14 cellular contexts compared by ENCODE assay signal in the genomic region with DNA sequence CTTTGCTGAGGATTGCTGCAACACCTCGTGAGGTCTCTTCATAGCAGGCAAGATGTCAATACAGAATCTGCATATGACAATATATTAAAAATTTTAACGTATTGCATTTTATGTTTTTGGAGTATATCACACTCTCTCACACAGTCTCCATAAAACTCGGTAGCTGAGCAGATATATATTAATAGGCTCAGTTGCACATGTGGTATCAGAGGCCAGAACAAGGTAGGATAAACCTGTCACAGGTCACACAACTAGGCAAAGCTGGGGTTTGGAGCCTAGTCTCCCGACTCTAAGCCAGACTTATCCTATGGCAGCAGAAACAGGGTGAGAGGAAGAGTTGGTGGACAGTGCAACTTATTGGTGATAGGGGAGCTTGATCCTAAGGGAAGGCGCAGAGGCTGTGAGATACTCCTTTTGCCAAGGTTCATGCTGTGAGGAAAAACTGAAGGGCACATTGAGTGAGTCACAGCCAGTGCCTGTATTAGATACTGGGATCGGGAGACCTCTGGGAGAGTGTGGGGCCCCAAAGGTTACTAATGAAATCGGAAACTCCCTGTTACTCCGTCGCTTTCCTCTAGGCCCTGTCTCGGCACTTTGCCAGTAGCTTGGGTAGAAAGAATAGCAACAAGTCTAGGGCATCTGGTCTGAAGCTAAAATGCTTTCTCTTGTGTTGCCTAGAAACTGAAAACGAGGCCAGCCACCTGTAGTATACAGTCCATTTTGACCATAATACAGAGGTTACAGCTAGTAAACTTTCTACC.
DNase-seq lines count a peak whose midpoint lies in the region; ATAC-seq and TF ChIP-seq lines count a peak whose summit lies in the region.
"Had no signal": no experiment of that assay in that cellular context is flagged by ENCODE, and none has a peak within 500 bp of the region (broad histone marks: within the 10 kb centered on the region; RNA-seq: fewer than 3 reads in every experiment).

No MANE protein-coding gene starts in this region.

- H2AFZ ChIP-seq in neural progenitor cell (replicated peaks) = no peak overlapping the region

- peaks cover 8% of the 10 kb centered on the region for H3F3A ChIP-seq in neural progenitor cell (ENCODE audit: low read depth)

- no peaks in the 10 kb centered on the region for H3K9me3 Mint-ChIP-seq in neural progenitor cell
- no peaks in the 10 kb centered on the region for H3K9me3 Mint-ChIP-seq in activated naive CD8-positive, alpha-beta T cell treated with anti-CD3 and anti-CD28 coated beads, Interleukin-2, amount 50 U/mL, for 24 hours
- H3K9me3 Mint-ChIP-seq: activated CD4-positive, alpha-beta T cell treated with anti-CD3 and anti-CD28 coated beads, Interleukin-2, amount 10 ng/mL, durations not matched to agents 24 days and 14 days had no signal

- H3K27ac Mint-ChIP-seq in neural progenitor cell = no peak overlapping the region
- H3K27ac Mint-ChIP-seq in activated naive CD8-positive, alpha-beta T cell treated with anti-CD3 and anti-CD28 coated beads, Interleukin-2, amount 50 U/mL, for 24 hours = no peak overlapping the region
- H3K27ac Mint-ChIP-seq: activated CD4-positive, alpha-beta T cell treated with anti-CD3 and anti-CD28 coated beads, Interleukin-2, amount 10 ng/mL, durations not matched to agents 24 days and 14 days had no signal

- intact Hi-C loops in sciatic nerve (cut with DNase I) = no loop called here

- no peak overlapping the region for H3K9ac ChIP-seq in neural progenitor cell

- peak; percentile 25 for ATAC-seq in sciatic nerve
- no peak for ATAC-seq in activated naive CD8-positive, alpha-beta T cell treated with anti-CD3 and anti-CD28 coated beads, Interleukin-2, amount 50 U/mL, for 24 hours
- ATAC-seq: HepG2, left lung had no signal

- H3K36me3 ChIP-seq in neural progenitor cell = no peaks in the 10 kb centered on the region
- H3K36me3 ChIP-seq: left lung had no signal

- no peak overlapping the region for H3K4me3 Mint-ChIP-seq in neural progenitor cell
- H3K4me3 Mint-ChIP-seq in activated naive CD8-positive, alpha-beta T cell treated with anti-CD3 and anti-CD28 coated beads, Interleukin-2, amount 50 U/mL, for 24 hours = no peak overlapping the region
- H3K4me3 Mint-ChIP-seq: activated CD4-positive, alpha-beta T cell treated with anti-CD3 and anti-CD28 coated beads, Interleukin-2, amount 10 ng/mL, durations not matched to agents 24 days and 14 days had no signal

- peaks cover 25% of the 10 kb centered on the region for H3K4me1 ChIP-seq in neural progenitor cell
- H3K4me1 ChIP-seq: left lung had no signal

- TF ChIP-seq CTCF in GM13977 (IDR thresholded peaks at IDR 0.05; ENCODE audit: extremely low read depth, insufficient read depth, missing control alignments) (no peak), neural progenitor cell (IDR thresholded peaks at IDR 0.05) (no peak)

- peaks cover 9% of the 10 kb centered on the region for H3K4me1 Mint-ChIP-seq in neural progenitor cell
- peaks cover 4% of the 10 kb centered on the region for H3K4me1 Mint-ChIP-seq in activated naive CD8-positive, alpha-beta T cell treated with anti-CD3 and anti-CD28 coated beads, Interleukin-2, amount 50 U/mL, for 24 hours
- H3K4me1 Mint-ChIP-seq: activated CD4-positive, alpha-beta T cell treated with anti-CD3 and anti-CD28 coated beads, Interleukin-2, amount 10 ng/mL, durations not matched to agents 24 days and 14 days had no signal

- peaks cover 5% of the 10 kb centered on the region for H3K36me3 Mint-ChIP-seq in neural progenitor cell
- H3K36me3 Mint-ChIP-seq in activated naive CD8-positive, alpha-beta T cell treated with anti-CD3 and anti-CD28 coated beads, Interleukin-2, amount 50 U/mL, for 24 hours (ENCODE audit: low read depth) = no peaks in the 10 kb centered on the region

- H3K27me3 ChIP-seq in neural progenitor cell = no peaks in the 10 kb centered on the region
- H3K27me3 ChIP-seq: left lung had no signal

- no peak overlapping the region for H3K27ac ChIP-seq in neural progenitor cell
- H3K27ac ChIP-seq: left lung had no signal

- no peaks in the 10 kb centered on the region for H3K9me3 ChIP-seq in neural progenitor cell (ENCODE audit: low read depth)
- H3K9me3 ChIP-seq: left lung had no signal

- H3K27me3 Mint-ChIP-seq in neural progenitor cell (ENCODE audit: insufficient read depth, low read depth) = no peaks in the 10 kb centered on the region
- no peaks in the 10 kb centered on the region for H3K27me3 Mint-ChIP-seq in activated naive CD8-positive, alpha-beta T cell treated with anti-CD3 and anti-CD28 coated beads, Interleukin-2, amount 50 U/mL, for 24 hours
- H3K27me3 Mint-ChIP-seq: activated CD4-positive, alpha-beta T cell treated with anti-CD3 and anti-CD28 coated beads, Interleukin-2, amount 10 ng/mL, durations not matched to agents 24 days and 14 days had no signal

- no peaks in the 10 kb centered on the region for H4K20me1 ChIP-seq in neural progenitor cell (ENCODE audit: low read depth)

- DNase-seq in ELR (ENCODE audit: low read depth) = peak; percentile 32
- DNase-seq in T1000 (lab: John Stamatoyannopoulos, UW) = peak; percentile 28
- DNase-seq in glomerular endothelial cell (ENCODE audit: extremely low read depth, low read depth, low spot score) = peak; percentile 37
- no peak for DNase-seq in sciatic nerve (ENCODE audit: low spot score)
- no peak for DNase-seq in OCI-M1 (lab: John Stamatoyannopoulos, UW)
- no peak for DNase-seq in GM13977 (ENCODE audit: low spot score)
- no peak for DNase-seq in neural progenitor cell (ENCODE audit: low spot score)
- no peak for DNase-seq in activated naive CD8-positive, alpha-beta T cell treated with anti-CD3 and anti-CD28 coated beads, Interleukin-2, amount 50 U/mL, for 24 hours
- DNase-seq: activated CD4-positive, alpha-beta T cell treated with anti-CD3 and anti-CD28 coated beads, Interleukin-2, amount 10 ng/mL, durations not matched to agents 24 days and 14 days; activated effector memory CD4-positive, alpha-beta T cell treated with Interleukin-2 at 50 U/mL for 16 hours; cerebellar nuclear complex; left lung; occipital lobe had no signal

- no peak overlapping the region for H3K4me3 ChIP-seq in neural progenitor cell
- H3K4me3 ChIP-seq: left lung had no signal

- no peaks in the 10 kb centered on the region for H3K79me2 ChIP-seq in neural progenitor cell (ENCODE audit: low read depth)

- in situ Hi-C loops in GM13977 (cut with MboI; ENCODE audit: low pct_unique_long_range_greater_than_20kb, low sequenced_read_pairs, unreplicated experiment) = no loop called here

- H3K4me2 ChIP-seq in neural progenitor cell = no peak overlapping the region

Comparison
In these comparisons a context has a peak if more than half of its experiments do, and no peak if none do; other contexts are left out.
1. DNase-seq: peak in ELR (single experiment), T1000 (single experiment) and glomerular endothelial cell (single experiment); none in sciatic nerve (single experiment), OCI-M1 (single experiment), GM13977 (single experiment), neural progenitor cell (single experiment) and activated naive CD8-positive, alpha-beta T cell treated with anti-CD3 and anti-CD28 coated beads, Interleukin-2, amount 50 U/mL, for 24 hours (single experiment).